Comparison of ENCODE assay signal across 8 cellular contexts in the genomic region with DNA sequence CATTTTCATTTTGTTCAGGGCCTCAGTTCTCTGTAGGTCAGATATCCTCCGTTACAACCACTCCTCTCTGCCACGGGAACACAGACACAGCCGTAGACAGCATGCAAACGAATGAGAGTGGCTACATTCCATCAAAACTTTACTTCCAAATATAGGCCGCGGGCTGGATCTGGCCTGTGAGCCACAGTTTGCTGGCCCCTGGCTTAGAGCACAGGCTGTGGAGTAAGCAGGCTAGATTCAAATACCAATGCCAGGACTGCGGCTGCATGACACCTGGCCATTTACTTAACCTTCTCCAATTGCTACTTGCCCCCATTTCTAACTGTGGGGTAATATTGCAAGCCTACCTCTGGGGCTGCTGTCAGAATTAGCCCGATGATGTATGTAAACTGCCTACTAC.
"Had no signal": no experiment of that assay in that cellular context is flagged by ENCODE, and none has a peak within 500 bp of the region (broad histone marks: within the 10 kb centered on the region; RNA-seq: fewer than 3 reads in every experiment).

No MANE protein-coding gene starts in this region.

- H3K27ac ChIP-seq: GM23248 had no signal

- H3K4me1 ChIP-seq: HAP-1 had no signal

- H3K36me3 ChIP-seq: HAP-1 had no signal

- H3K4me3 Mint-ChIP-seq: HFFc6 had no signal

- DNase-seq: GM23248, GOT3, H7, HFFc6, IMR-90 had no signal

- ATAC-seq: HCT116, K562 had no signal

- H3K27ac Mint-ChIP-seq: HFFc6 had no signal

- H3K9me3 ChIP-seq: HAP-1 had no signal

- H3K4me3 ChIP-seq: GM23248, HAP-1, K562 had no signal
